Comparison of ENCODE assay signal across 9 cellular contexts in the genomic region with DNA sequence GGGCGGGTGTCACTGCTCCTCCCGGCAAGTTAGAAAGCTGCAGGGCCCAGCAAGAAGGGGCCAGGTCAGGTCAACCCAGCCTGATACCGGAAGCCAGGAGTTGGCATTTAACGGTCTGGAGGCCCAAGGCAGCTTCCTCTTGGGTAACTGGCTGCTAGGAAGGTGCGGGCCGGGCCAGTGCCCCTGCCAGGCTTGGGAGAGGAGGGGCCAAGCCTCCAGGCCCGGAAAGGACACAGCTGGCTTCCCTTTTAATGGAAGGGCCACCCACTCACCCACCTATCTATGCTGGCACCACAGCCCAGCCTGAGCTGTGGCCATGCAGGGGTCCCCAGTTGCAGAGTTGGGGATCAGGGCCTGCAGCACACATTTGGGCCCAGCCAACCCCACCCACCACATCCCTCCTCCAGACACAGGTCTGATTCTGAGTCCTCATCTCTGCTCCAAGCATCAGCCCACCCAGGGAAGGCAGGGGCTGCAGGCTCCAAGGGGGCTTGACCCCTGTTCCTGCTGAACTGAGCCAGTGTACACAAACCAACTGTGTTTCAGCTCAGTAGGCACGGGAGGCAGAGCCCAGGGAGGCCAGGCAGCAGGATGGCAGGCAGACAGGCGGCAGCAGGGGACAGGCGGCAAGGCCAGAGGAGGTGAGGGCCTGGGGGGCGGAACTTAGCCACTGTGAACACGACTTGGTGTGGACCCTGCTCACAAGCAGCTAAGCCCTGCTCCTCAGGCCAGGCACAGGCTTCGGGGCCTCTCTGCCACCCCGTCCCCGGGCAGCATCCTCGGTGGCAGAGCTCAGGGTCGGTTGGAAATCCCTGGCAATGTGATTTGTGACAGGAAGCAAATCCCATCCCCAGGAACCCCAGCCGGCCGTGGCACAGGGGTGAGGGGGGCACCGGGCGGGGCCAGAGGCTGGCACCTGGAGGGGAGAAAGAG. TPM values are rescaled to one million over a fixed set of nuclear protein-coding genes. Genes with fewer than 3 reads are reported as not detected.
DNase-seq lines count a peak whose midpoint lies in the region; ATAC-seq and TF ChIP-seq lines count a peak whose summit lies in the region.
"Had no signal": no experiment of that assay in that cellular context is flagged by ENCODE, and none has a peak within 500 bp of the region (broad histone marks: within the 10 kb centered on the region; RNA-seq: fewer than 3 reads in every experiment).

No MANE protein-coding gene starts in this region.

- peak overlapping the region; percentile 93 for H3K4me3 Mint-ChIP-seq in activated naive CD4-positive, alpha-beta T cell treated with anti-CD3 and anti-CD28 coated beads for 36 hours
- H3K4me3 Mint-ChIP-seq in activated naive CD8-positive, alpha-beta T cell: peak overlapping the region; percentile 86

- TF ChIP-seq POLR2A in right lobe of liver (IDR thresholded peaks at IDR 0.05): no peak

- DNase-seq in activated naive CD4-positive, alpha-beta T cell treated with anti-CD3 and anti-CD28 coated beads for 36 hours: no peak
- no peak for DNase-seq in activated naive CD4-positive, alpha-beta T cell treated with anti-CD3 and anti-CD28 coated beads, Interleukin-2, amount 50 U/mL, for 16 hours
- DNase-seq in right lobe of liver (peak; percentile 55 to 75 (median 59)), DMS79 (lab: John Stamatoyannopoulos, UW) (no peak)

- ATAC-seq in right lobe of liver (no peak), GM18517 (IDR thresholded peaks at IDR 0.05; ENCODE audit: unreplicated experiment) (no peak), HG03159 (IDR thresholded peaks at IDR 0.05; ENCODE audit: unreplicated experiment) (no peak)

- H3K36me3 ChIP-seq in right lobe of liver: no peaks in the 10 kb centered on the region
- no peaks in the 10 kb centered on the region for H3K36me3 ChIP-seq in urinary bladder (ENCODE audit: insufficient read depth)

- H3K27me3 Mint-ChIP-seq in activated naive CD4-positive, alpha-beta T cell treated with anti-CD3 and anti-CD28 coated beads for 36 hours (ENCODE audit: low read depth): no peaks in the 10 kb centered on the region
- no peaks in the 10 kb centered on the region for H3K27me3 Mint-ChIP-seq in activated naive CD8-positive, alpha-beta T cell

- H3K27me3 ChIP-seq in right lobe of liver: no peaks in the 10 kb centered on the region

- peaks cover 58% of the 10 kb centered on the region for H3K36me3 Mint-ChIP-seq in activated naive CD4-positive, alpha-beta T cell treated with anti-CD3 and anti-CD28 coated beads for 36 hours (ENCODE audit: low read depth)
- H3K36me3 Mint-ChIP-seq in activated naive CD8-positive, alpha-beta T cell: no peaks in the 10 kb centered on the region

- 32% methylated on average over 4 of the region's 21 CpGs for WGBS in right lobe of liver (ENCODE audit: insufficient coverage, low coverage, low lambda C conversion rate, missing lambda C conversion rate)
- WGBS in urinary bladder: 53% methylated on average over 21 of the region's 21 CpGs

- peaks cover 46% of the 10 kb centered on the region for H3K4me1 Mint-ChIP-seq in activated naive CD4-positive, alpha-beta T cell treated with anti-CD3 and anti-CD28 coated beads for 36 hours (ENCODE audit: low read depth)
- H3K4me1 Mint-ChIP-seq in activated naive CD8-positive, alpha-beta T cell (ENCODE audit: low read depth): peaks cover 44% of the 10 kb centered on the region

- H3K9me3 Mint-ChIP-seq in activated naive CD4-positive, alpha-beta T cell treated with anti-CD3 and anti-CD28 coated beads for 36 hours: no peaks in the 10 kb centered on the region
- H3K9me3 Mint-ChIP-seq in activated naive CD8-positive, alpha-beta T cell (ENCODE audit: low read depth): no peaks in the 10 kb centered on the region

- peak overlapping the region; percentile 56 to 98 (median 92) for H3K27ac ChIP-seq in right lobe of liver
- H3K27ac ChIP-seq in urinary bladder (ENCODE audit: low read depth): peak overlapping the region; percentile 12

- H3K27ac Mint-ChIP-seq in activated naive CD4-positive, alpha-beta T cell treated with anti-CD3 and anti-CD28 coated beads for 36 hours: peak overlapping the region; percentile 99
- peak overlapping the region; percentile 93 for H3K27ac Mint-ChIP-seq in activated naive CD8-positive, alpha-beta T cell

- H3K4me3 ChIP-seq in right lobe of liver: no peak overlapping the region
- H3K4me3 ChIP-seq in urinary bladder (ENCODE audit: low read depth, low read length): no peak overlapping the region

- H3K4me1 ChIP-seq in right lobe of liver: peaks cover 0 to 23% (median 0%) of the 10 kb centered on the region in 4 donors
- H3K4me1 ChIP-seq in urinary bladder (ENCODE audit: insufficient read depth): no peaks in the 10 kb centered on the region

- no peaks in the 10 kb centered on the region for H3K9me3 ChIP-seq in right lobe of liver

- intact Hi-C loops in activated naive CD4-positive, alpha-beta T cell treated with anti-CD3 and anti-CD28 coated beads for 36 hours (cut with micrococcal nuclease): loop anchor here (2.0 to 5.0 kb wide), 4 partner anchors 105 to 899 kb away; a partner anchor contains a TSS
- intact Hi-C loops in right lobe of liver (cut with DNase I): no loop called here

- no peak for TF ChIP-seq CTCF in right lobe of liver (IDR thresholded peaks at IDR 0.05)

- CTCF ChIA-PET in activated naive CD4-positive, alpha-beta T cell treated with anti-CD3 and anti-CD28 coated beads for 36 hours (lab: Charles Lee): interaction anchor here (0.8 to 2.5 kb wide), 7 partner anchors 10 to 52 kb away, joined by 3 to 19 read pairs (median 4); no protein-coding TSS in a partner anchor

RNA-seq across cellular contexts. Expression of a gene that starts 40.8 kb away (rescaled TPM):
- total RNA-seq in activated naive CD4-positive, alpha-beta T cell treated with anti-CD3 and anti-CD28 coated beads for 36 hours: 1 to 10 TPM; 6.7 to 7.1 TPM
- total RNA-seq in right lobe of liver (1 to 10 TPM in 5 of 6 experiments, under 1 TPM in 1; 0.98 to 3.7 (median 1.7) TPM), urinary bladder (2.5 TPM)
- polyA plus RNA-seq in urinary bladder: 2.2 TPM

RNA-seq across cellular contexts. Expression of a gene that starts 40.9 kb away (rescaled TPM):
- under 1 TPM; 0.55 to 0.74 TPM for total RNA-seq in activated naive CD4-positive, alpha-beta T cell treated with anti-CD3 and anti-CD28 coated beads for 36 hours
- total RNA-seq in right lobe of liver (not detected), urinary bladder (not detected)
- 0.57 TPM for polyA plus RNA-seq in urinary bladder
- total RNA-seq: mesenteric fat pad had no signal

Comparison
In these comparisons a context has a peak if more than half of its experiments do, and no peak if none do; other contexts are left out.
1. DNase-seq: peak in right lobe of liver (3 of 3); none in activated naive CD4-positive, alpha-beta T cell treated with anti-CD3 and anti-CD28 coated beads for 36 hours (single experiment), activated naive CD4-positive, alpha-beta T cell treated with anti-CD3 and anti-CD28 coated beads, Interleukin-2, amount 50 U/mL, for 16 hours (single experiment) and DMS79 (single experiment).